In genomic region chr15:92140802-92141201, GRCh38 we compare ENCODE assay signal across 19 cellular contexts.
DNase-seq lines count a peak whose midpoint lies in the region; ATAC-seq and TF ChIP-seq lines count a peak whose summit lies in the region.
"Had no signal": no experiment of that assay in that cellular context is flagged by ENCODE, and none has a peak within 500 bp of the region (broad histone marks: within the 10 kb centered on the region; RNA-seq: fewer than 3 reads in every experiment).

No MANE protein-coding gene starts in this region.

- DNase-seq in activated CD8-positive, alpha-beta memory T cell treated with anti-CD3 and anti-CD28 coated beads, Interleukin-2, amount 50 U/mL, for 48 hours: peak; percentile 6
- no peak for DNase-seq in activated CD8-positive, alpha-beta memory T cell treated with anti-CD3 and anti-CD28 coated beads, Interleukin-2, amount 50 U/mL, for 4 hours
- DNase-seq in RWPE1 (ENCODE audit: low spot score) (peak; percentile 59), smooth muscle cell (lab: John Stamatoyannopoulos, UW; ENCODE audit: unreplicated experiment) (no peak), T-helper 2 cell (no peak), SKM-1 treated with dmso at 0.1 percent for 144 hours (lab: John Stamatoyannopoulos, UW; ENCODE audit: unreplicated experiment) (no peak)
- no peak for DNase-seq in activated T-cell treated with anti-CD3 and anti-CD28 coated beads, Interleukin-2, amount 50 U/mL, for 72 hours
- DNase-seq: 8988T, DMS153, GDM1, KBM-7, NCI-H1105 treated with DMSO at 0.1 percent for 48 hours, NCI-H1694 treated with DMSO at 0.1 percent for 48 hours, NCI-H510A, NCI-H774 had no signal

- H3K4me3 ChIP-seq in smooth muscle cell: no peak overlapping the region
- H3K4me3 ChIP-seq: HAP-1, SK-N-MC had no signal

- H3F3A ChIP-seq in smooth muscle cell (ENCODE audit: low read depth): no peaks in the 10 kb centered on the region

- H3K79me2 ChIP-seq in smooth muscle cell (ENCODE audit: low read depth): no peaks in the 10 kb centered on the region

- H3K4me3 Mint-ChIP-seq in activated T-cell treated with anti-CD3 and anti-CD28 coated beads, Interleukin-2, amount 50 U/mL, for 72 hours: no peak overlapping the region
- H3K4me3 Mint-ChIP-seq: B cell had no signal

- no peaks in the 10 kb centered on the region for H3K27me3 ChIP-seq in smooth muscle cell (ENCODE audit: low read depth)

- CTCF ChIA-PET in RWPE1 (lab: Yijun Ruan, JAX): interaction anchor here (0.6 kb wide), 1 partner anchor 532 kb away, joined by 3 read pairs; no protein-coding TSS in a partner anchor

- TF ChIP-seq CTCF in RWPE1 (conservative IDR thresholded peaks at IDR 0.05; ENCODE audit: low read depth) (no peak), smooth muscle cell (IDR thresholded peaks at IDR 0.05; ENCODE audit: borderline replicate concordance, insufficient read depth, poor library complexity, severe bottlenecking) (no peak)

- no peaks in the 10 kb centered on the region for H3K36me3 Mint-ChIP-seq in activated T-cell treated with anti-CD3 and anti-CD28 coated beads, Interleukin-2, amount 50 U/mL, for 72 hours (ENCODE audit: insufficient read depth in 2 of 2)

- no peaks in the 10 kb centered on the region for H3K9me3 ChIP-seq in smooth muscle cell (replicated peaks; ENCODE audit: low read depth)
- H3K9me3 ChIP-seq: HAP-1 had no signal

- ATAC-seq in esophagus mucosa: peak; percentile 99
- ATAC-seq in activated T-cell treated with anti-CD3 and anti-CD28 coated beads, Interleukin-2, amount 50 U/mL, for 72 hours (replicated peaks in 1 of 2): no peak

- H3K27me3 Mint-ChIP-seq in activated T-cell treated with anti-CD3 and anti-CD28 coated beads, Interleukin-2, amount 50 U/mL, for 72 hours (ENCODE audit: low read depth): no peaks in the 10 kb centered on the region
- H3K27me3 Mint-ChIP-seq: B cell had no signal

- H3K4me1 ChIP-seq in smooth muscle cell (ENCODE audit: low read depth): no peaks in the 10 kb centered on the region
- H3K4me1 ChIP-seq: HAP-1 had no signal

- H3K9ac ChIP-seq in smooth muscle cell (ENCODE audit: low read depth): no peak overlapping the region

- no peaks in the 10 kb centered on the region for H3K36me3 ChIP-seq in smooth muscle cell (ENCODE audit: low read depth)
- H3K36me3 ChIP-seq: HAP-1 had no signal

- POLR2A ChIA-PET in RWPE1 (lab: Yijun Ruan, JAX; ENCODE audit: low non-redundant PET): no interaction called here

- no peak overlapping the region for H2AFZ ChIP-seq in smooth muscle cell (ENCODE audit: low read depth)

- no peaks in the 10 kb centered on the region for H3K9me3 Mint-ChIP-seq in activated T-cell treated with anti-CD3 and anti-CD28 coated beads, Interleukin-2, amount 50 U/mL, for 72 hours

- no peak overlapping the region for H3K27ac Mint-ChIP-seq in activated T-cell treated with anti-CD3 and anti-CD28 coated beads, Interleukin-2, amount 50 U/mL, for 72 hours
- H3K27ac Mint-ChIP-seq: B cell had no signal

- 55% methylated on average over 5 of the region's 5 CpGs for WGBS in smooth muscle cell (ENCODE audit: low lambda C conversion rate)

- H3K27ac ChIP-seq in RWPE1 (no peak overlapping the region), smooth muscle cell (ENCODE audit: low read depth) (no peak overlapping the region)
- H3K27ac ChIP-seq: SK-N-MC had no signal

- H3K4me1 Mint-ChIP-seq in activated T-cell treated with anti-CD3 and anti-CD28 coated beads, Interleukin-2, amount 50 U/mL, for 72 hours (ENCODE audit: low read depth): no peaks in the 10 kb centered on the region

- H4K20me1 ChIP-seq in smooth muscle cell (ENCODE audit: low read depth): no peaks in the 10 kb centered on the region

- peak overlapping the region; percentile 11 for H3K4me2 ChIP-seq in smooth muscle cell

Comparison
In these comparisons a context has a peak if more than half of its experiments do, and no peak if none do; other contexts are left out.
1. DNase-seq: peak in activated CD8-positive, alpha-beta memory T cell treated with anti-CD3 and anti-CD28 coated beads, Interleukin-2, amount 50 U/mL, for 48 hours (single experiment) and RWPE1 (single experiment); none in activated CD8-positive, alpha-beta memory T cell treated with anti-CD3 and anti-CD28 coated beads, Interleukin-2, amount 50 U/mL, for 4 hours (single experiment), smooth muscle cell (single experiment), activated T-cell treated with anti-CD3 and anti-CD28 coated beads, Interleukin-2, amount 50 U/mL, for 72 hours (0 of 2), T-helper 2 cell (0 of 5) and SKM-1 treated with dmso at 0.1 percent for 144 hours (single experiment).